In genomic region chr7:43196379-43196778, GRCh38 we compare ENCODE assay signal across 3 cellular contexts.
TF ChIP-seq lines count a peak whose summit lies in the region.

No MANE protein-coding gene starts in this region.

TF ChIP-seq in K562, 482 proteins besides CTCF, POLR2A, EP300 and RAD21:
- 0 out of 2 replicates have a peak, but pooled peaks have one; percentile 14 for TF ChIP-seq ATF3 (IDR thresholded peaks at IDR 0.05)
- TF ChIP-seq ATF3 (CRISPR knock-in tag; conservative IDR thresholded peaks at IDR 0.05): no peak
- TF ChIP-seq MAX (CRISPR knock-in tag; IDR thresholded peaks at IDR 0.05): no peak
- TF ChIP-seq RFX5 (IDR thresholded peaks at IDR 0.05; ENCODE audit: low read depth, low read length): no peak

TF ChIP-seq in HEK293T, 16 proteins besides CTCF, POLR2A, EP300 and RAD21:
- TF ChIP-seq ARNT (IDR thresholded peaks at IDR 0.05) (no peak), LEF1 (IDR thresholded peaks at IDR 0.05; ENCODE audit: borderline replicate concordance) (no peak), ZNF384 (IDR thresholded peaks at IDR 0.05) (no peak), ELF4 (IDR thresholded peaks at IDR 0.05) (no peak), SUZ12 (IDR thresholded peaks at IDR 0.05) (no peak), HDGF (IDR thresholded peaks at IDR 0.05; ENCODE audit: borderline replicate concordance) (no peak), FOXK2 (IDR thresholded peaks at IDR 0.05) (no peak), SP1 (IDR thresholded peaks at IDR 0.05) (no peak), BHLHE40 (IDR thresholded peaks at IDR 0.05; ENCODE audit: borderline replicate concordance) (no peak), FOXM1 (IDR thresholded peaks at IDR 0.05; ENCODE audit: borderline replicate concordance) (no peak), PKNOX1 (IDR thresholded peaks at IDR 0.05) (no peak)

TF ChIP-seq in GM23338, 12 proteins besides CTCF, POLR2A, EP300 and RAD21:
- TF ChIP-seq JUNB (IDR thresholded peaks at IDR 0.05; ENCODE audit: unreplicated experiment) (no peak), REST (IDR thresholded peaks at IDR 0.05; ENCODE audit: unreplicated experiment) (no peak), POLR2AphosphoS5 (IDR thresholded peaks at IDR 0.05; ENCODE audit: low read depth) (no peak), STAT1 (IDR thresholded peaks at IDR 0.05; ENCODE audit: unreplicated experiment) (no peak), EZH2 (IDR thresholded peaks at IDR 0.05; ENCODE audit: low read depth, unreplicated experiment) (no peak), EZH2phosphoT487 (IDR thresholded peaks at IDR 0.05; ENCODE audit: unreplicated experiment) (no peak), CREB1 (CRISPR knock-in tag; IDR thresholded peaks at IDR 0.05; ENCODE audit: low read depth) (no peak), ETS1 (IDR thresholded peaks at IDR 0.05) (no peak), ZNF331 (CRISPR knock-in tag; IDR thresholded peaks at IDR 0.05; ENCODE audit: low read depth) (no peak), NANOG (IDR thresholded peaks at IDR 0.05; ENCODE audit: borderline replicate concordance) (no peak), ZNF462 (CRISPR knock-in tag; IDR thresholded peaks at IDR 0.05) (no peak), ZNF114 (CRISPR knock-in tag; IDR thresholded peaks at IDR 0.05) (no peak)
